8 cellular contexts compared by ENCODE assay signal in the genomic region with DNA sequence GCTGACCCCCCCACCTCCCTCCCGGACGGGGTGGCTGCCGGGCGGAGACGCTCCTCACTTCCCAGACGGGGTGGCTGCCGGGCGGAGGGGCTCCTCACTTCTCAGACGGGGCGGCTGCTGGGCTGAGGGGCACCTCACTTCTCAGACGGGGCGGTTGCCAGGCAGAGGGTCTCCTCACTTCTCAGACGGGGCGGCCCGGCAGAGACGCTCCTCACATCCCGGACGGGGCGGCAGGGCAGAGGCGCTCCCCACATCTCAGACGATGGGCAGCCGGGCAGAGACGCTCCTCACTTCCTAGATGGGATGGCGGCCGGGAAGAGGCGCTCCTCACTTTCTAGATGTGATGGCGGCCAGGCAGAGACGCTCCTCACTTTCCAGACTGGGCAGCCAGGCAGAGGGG. TPM values are rescaled to one million over a fixed set of nuclear protein-coding genes. Genes with fewer than 3 reads are reported as not detected.
"Had no signal": no experiment of that assay in that cellular context is flagged by ENCODE, and none has a peak within 500 bp of the region (broad histone marks: within the 10 kb centered on the region; RNA-seq: fewer than 3 reads in every experiment).

No MANE protein-coding gene starts in this region.

RNA-seq across cellular contexts. Expression of a gene that starts 53.6 kb away (rescaled TPM):
- total RNA-seq: OCI-LY7, PC-3, PC-9, Peyer's patch, RPMI7951, SJCRH30, SJSA1, SK-MEL-5 had no signal
